Comparison of ENCODE assay signal across 8 cellular contexts in the genomic region with DNA sequence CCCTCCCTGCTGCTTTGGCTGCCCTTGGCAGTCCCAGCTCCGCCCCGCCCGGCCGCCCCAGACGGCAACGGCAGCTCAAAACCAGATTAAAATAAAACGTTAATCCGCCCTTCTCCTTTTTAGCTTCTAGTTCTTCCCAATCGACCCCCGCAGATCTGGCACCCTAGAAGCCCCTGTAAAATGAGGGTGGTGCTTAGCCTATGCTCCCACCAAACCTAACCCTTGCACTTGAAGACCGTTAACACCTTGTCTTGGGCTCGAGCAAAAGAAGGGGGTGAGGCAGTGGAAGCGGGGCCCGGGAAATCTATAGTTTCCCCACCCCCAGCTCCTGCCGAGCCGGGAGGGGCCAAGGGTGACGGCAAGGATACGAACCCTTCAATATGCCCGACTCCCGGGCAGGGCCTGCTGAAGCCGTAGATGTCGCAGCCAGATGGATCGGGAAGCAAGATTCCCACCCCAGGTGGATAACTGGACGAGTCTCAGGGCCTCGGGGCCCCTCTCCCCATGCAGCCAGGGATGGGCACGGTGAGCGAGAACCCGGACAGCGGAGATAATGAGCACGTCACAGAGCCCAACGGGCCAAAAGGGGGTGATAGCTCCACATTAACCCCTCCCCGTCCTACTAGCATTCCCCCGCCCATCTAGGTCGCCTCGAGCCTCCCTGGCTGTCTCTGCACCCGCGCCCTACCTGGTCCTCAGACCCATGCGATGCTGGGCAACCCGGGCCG.
DNase-seq lines count a peak whose midpoint lies in the region; ATAC-seq lines count a peak whose summit lies in the region.

No MANE protein-coding gene starts in this region.

- H3K27ac Mint-ChIP-seq in CD4-positive, alpha-beta memory T cell = peak overlapping the region in 1 of 7 donors; percentile 62
- H3K27ac Mint-ChIP-seq in activated CD4-positive, alpha-beta memory T cell treated with anti-CD3 and anti-CD28 coated beads, Interleukin-2, amount 10 ng/mL, durations not matched to agents 7 days and 5 days = peak overlapping the region; percentile 11
- H3K27ac Mint-ChIP-seq in memory B cell = peak overlapping the region; percentile 40

- H3K4me1 Mint-ChIP-seq in CD4-positive, alpha-beta memory T cell = peaks cover 25 to 43% (median 38%) of the 10 kb centered on the region in 4 donors
- peaks cover 44% of the 10 kb centered on the region for H3K4me1 Mint-ChIP-seq in activated CD4-positive, alpha-beta memory T cell treated with anti-CD3 and anti-CD28 coated beads, Interleukin-2, amount 10 ng/mL, durations not matched to agents 7 days and 5 days
- peaks cover 31% of the 10 kb centered on the region for H3K4me1 Mint-ChIP-seq in memory B cell

- peaks cover 45 to 47% of the 10 kb centered on the region in 2 donors for H3K27me3 Mint-ChIP-seq in CD4-positive, alpha-beta memory T cell
- peaks cover 68% of the 10 kb centered on the region for H3K27me3 Mint-ChIP-seq in activated CD4-positive, alpha-beta memory T cell treated with anti-CD3 and anti-CD28 coated beads, Interleukin-2, amount 10 ng/mL, durations not matched to agents 7 days and 5 days
- peaks cover 25% of the 10 kb centered on the region for H3K27me3 Mint-ChIP-seq in memory B cell

- no peak overlapping the region for H3K27ac ChIP-seq in CD4-positive, alpha-beta memory T cell (ENCODE audit: low read depth, low read length)

- H3K36me3 Mint-ChIP-seq in CD4-positive, alpha-beta memory T cell = no peaks in the 10 kb centered on the region
- peaks cover 16% of the 10 kb centered on the region for H3K36me3 Mint-ChIP-seq in activated CD4-positive, alpha-beta memory T cell treated with anti-CD3 and anti-CD28 coated beads, Interleukin-2, amount 10 ng/mL, durations not matched to agents 7 days and 5 days (ENCODE audit: low read depth)
- H3K36me3 Mint-ChIP-seq in memory B cell = no peaks in the 10 kb centered on the region

- peak in 1 of 5 donors; percentile 20 for DNase-seq in CD4-positive, alpha-beta memory T cell
- peak; percentile 70 for DNase-seq in HuH-7.5 (ENCODE audit: low spot score)
- no peak for DNase-seq in activated CD4-positive, alpha-beta memory T cell treated with anti-CD3 and anti-CD28 coated beads, Interleukin-2, amount 10 ng/mL, durations not matched to agents 7 days and 5 days
- DNase-seq in memory B cell (ENCODE audit: low spot score in 2 of 2) = peak; percentile 17 to 41
- no peak for DNase-seq in NCI-H1930 (lab: John Stamatoyannopoulos, UW)

- H3K4me3 ChIP-seq in CD4-positive, alpha-beta memory T cell (ENCODE audit: low read length in 2 of 2) = peak overlapping the region; percentile 29 to 51

- H3K9me3 Mint-ChIP-seq in CD4-positive, alpha-beta memory T cell = peaks cover 0 to 4% (median 0%) of the 10 kb centered on the region in 8 donors
- no peaks in the 10 kb centered on the region for H3K9me3 Mint-ChIP-seq in activated CD4-positive, alpha-beta memory T cell treated with anti-CD3 and anti-CD28 coated beads, Interleukin-2, amount 10 ng/mL, durations not matched to agents 7 days and 5 days
- no peaks in the 10 kb centered on the region for H3K9me3 Mint-ChIP-seq in memory B cell

- intact Hi-C loops in CD4-positive, alpha-beta memory T cell (cut with micrococcal nuclease) = no loop called here

- ATAC-seq in memory B cell (ENCODE audit: low read depth) (no peak), GM19328 (IDR thresholded peaks at IDR 0.05; ENCODE audit: unreplicated experiment) (no peak), GM18861 (IDR thresholded peaks at IDR 0.05; ENCODE audit: unreplicated experiment) (no peak), HG03095 (IDR thresholded peaks at IDR 0.05; ENCODE audit: unreplicated experiment) (no peak)

- H3K27me3 ChIP-seq in CD4-positive, alpha-beta memory T cell (ENCODE audit: insufficient read depth, low read length) = peaks cover 56% of the 10 kb centered on the region

- H3K36me3 ChIP-seq in CD4-positive, alpha-beta memory T cell (ENCODE audit: insufficient read depth, low read length) = no peaks in the 10 kb centered on the region

- H3K9me3 ChIP-seq in CD4-positive, alpha-beta memory T cell (ENCODE audit: control insufficient read depth in 1 of 2, low read length in 2 of 2) = no peaks in the 10 kb centered on the region

- POLR2A ChIA-PET in CD4-positive, alpha-beta memory T cell (lab: Charles Lee; ENCODE audit: partially characterized antibody) = no interaction called here
- POLR2A ChIA-PET in activated CD4-positive, alpha-beta memory T cell treated with anti-CD3 and anti-CD28 coated beads, Interleukin-2, amount 10 ng/mL, durations not matched to agents 7 days and 5 days (lab: Charles Lee) = interaction anchor here (0.7 to 1.1 kb wide), 3 partner anchors 9 to 170 kb away, joined by 3 read pairs; no protein-coding TSS in a partner anchor

- CTCF ChIA-PET in CD4-positive, alpha-beta memory T cell (lab: Charles Lee; ENCODE audit: partially characterized antibody) = no interaction called here
- CTCF ChIA-PET in activated CD4-positive, alpha-beta memory T cell treated with anti-CD3 and anti-CD28 coated beads, Interleukin-2, amount 10 ng/mL, durations not matched to agents 7 days and 5 days (lab: Charles Lee) = interaction anchor here (0.6 to 2.7 kb wide), 6 partner anchors 9 to 414 kb away, joined by 3 to 16 read pairs (median 4); no protein-coding TSS in a partner anchor

- H3K4me1 ChIP-seq in CD4-positive, alpha-beta memory T cell (ENCODE audit: insufficient read depth, low read length) = peaks cover 63% of the 10 kb centered on the region

- peak overlapping the region; percentile 75 to 87 (median 84) for H3K4me3 Mint-ChIP-seq in CD4-positive, alpha-beta memory T cell
- H3K4me3 Mint-ChIP-seq in activated CD4-positive, alpha-beta memory T cell treated with anti-CD3 and anti-CD28 coated beads, Interleukin-2, amount 10 ng/mL, durations not matched to agents 7 days and 5 days = peak overlapping the region; percentile 74
- peak overlapping the region; percentile 86 for H3K4me3 Mint-ChIP-seq in memory B cell

Comparison
In these comparisons a context has a peak if more than half of its experiments do, and no peak if none do; other contexts are left out.
1. DNase-seq: peak in HuH-7.5 (single experiment) and memory B cell (2 of 2); none in activated CD4-positive, alpha-beta memory T cell treated with anti-CD3 and anti-CD28 coated beads, Interleukin-2, amount 10 ng/mL, durations not matched to agents 7 days and 5 days (single experiment) and NCI-H1930 (0 of 2).
2. Peak in every context shown above with its lines, with median percentiles within 50 percentile points of each other: H3K4me3 Mint-ChIP-seq.